ENCODE assay signal across 11 cellular contexts in genomic region chr17:63439682-63440081, GRCh38. TPM values are rescaled to one million over a fixed set of nuclear protein-coding genes. Genes with fewer than 3 reads are reported as not detected.
A peak's percentile ranks its signal among the peaks of the same experiment; 100 is the strongest.
DNase-seq lines count a peak whose midpoint lies in the region; ATAC-seq, FAIRE-seq and TF ChIP-seq lines count a peak whose summit lies in the region.
"Had no signal": no experiment of that assay in that cellular context is flagged by ENCODE, and none has a peak within 500 bp of the region (broad histone marks: within the 10 kb centered on the region; RNA-seq: fewer than 3 reads in every experiment).

No MANE protein-coding gene starts in this region.

- H3K56ac ChIP-seq in mesendoderm (ENCODE audit: low read length) = no peak overlapping the region

- H3K9ac ChIP-seq in endothelial cell of umbilical vein (replicated peaks; ENCODE audit: extremely low read depth, insufficient read depth, low read length) (no peak overlapping the region), mesendoderm (ENCODE audit: low read length) (no peak overlapping the region)

- ATAC-seq in gastrocnemius medialis (peak in 1 of 2 donors; percentile 40), HG03457 (IDR thresholded peaks at IDR 0.05; ENCODE audit: unreplicated experiment) (no peak)
- ATAC-seq: body of pancreas had no signal

- H3K27me3 ChIP-seq in endothelial cell of umbilical vein (ENCODE audit: control insufficient read depth in 2 of 2, insufficient read depth in 2 of 2, low read length in 2 of 2) (no peaks in the 10 kb centered on the region), gastrocnemius medialis (no peaks in the 10 kb centered on the region), mesendoderm (ENCODE audit: insufficient read depth, low read length, poor library complexity) (no peaks in the 10 kb centered on the region)
- H3K27me3 ChIP-seq: body of pancreas, SJCRH30 had no signal

- no peak overlapping the region for H2BK120ac ChIP-seq in mesendoderm (ENCODE audit: low read depth, low read length)

- H3K4ac ChIP-seq in mesendoderm (ENCODE audit: low read depth, low read length) = no peak overlapping the region

- H3K18ac ChIP-seq in mesendoderm (ENCODE audit: low read length) = no peak overlapping the region

- TF ChIP-seq CTCF in endothelial cell of umbilical vein (IDR thresholded peaks at IDR 0.05; ENCODE audit: extremely low read depth in 1 of 2, insufficient read depth in 1 of 2, low read depth in 1 of 2, low read length in 2 of 2) = no peak
- TF ChIP-seq CTCF in gastrocnemius medialis (IDR thresholded peaks at IDR 0.05 in 4 of 5, conservative IDR thresholded peaks at IDR 0.05 in 1 of 5) = no peak
- TF ChIP-seq CTCF in GM13977 (IDR thresholded peaks at IDR 0.05; ENCODE audit: extremely low read depth, insufficient read depth, missing control alignments) = no peak

- H3K79me1 ChIP-seq in mesendoderm (ENCODE audit: low read length) = peaks cover 4% of the 10 kb centered on the region

- no peak overlapping the region for H4K8ac ChIP-seq in mesendoderm (ENCODE audit: low read depth, low read length)

- TF ChIP-seq POLR2A in endothelial cell of umbilical vein (IDR thresholded peaks at IDR 0.05; ENCODE audit: low read depth, low read length) (no peak), gastrocnemius medialis (IDR thresholded peaks at IDR 0.05) (no peak)

- POLR2A ChIA-PET in endothelial cell of umbilical vein (lab: Charles Lee) = no interaction called here

- H3K79me2 ChIP-seq in endothelial cell of umbilical vein (ENCODE audit: control insufficient read depth, insufficient read depth, low read length) (no peaks in the 10 kb centered on the region), mesendoderm (ENCODE audit: control insufficient read depth, insufficient read depth, low read length) (no peaks in the 10 kb centered on the region)

- H2AK5ac ChIP-seq in mesendoderm (ENCODE audit: low read length) = no peak overlapping the region

- no CpG with 5 or more reads among the region's 8 CpGs for WGBS in mesendoderm (ENCODE audit: extremely low coverage, insufficient coverage, low lambda C conversion rate)

- H3K4me3 ChIP-seq in endothelial cell of umbilical vein (replicated peaks in 1 of 3; ENCODE audit: insufficient read depth in 1 of 3, low read depth in 1 of 3, low read length in 3 of 3) = no peak overlapping the region
- peak overlapping the region in 1 of 4 donors; percentile 7 for H3K4me3 ChIP-seq in gastrocnemius medialis
- no peak overlapping the region for H3K4me3 ChIP-seq in mesendoderm (ENCODE audit: low read length)
- H3K4me3 ChIP-seq: body of pancreas, SJCRH30 had no signal

- no peak overlapping the region for H2BK5ac ChIP-seq in mesendoderm (ENCODE audit: low read length)

- H3K9me3 ChIP-seq in endothelial cell of umbilical vein (replicated peaks; ENCODE audit: control insufficient read depth, insufficient read depth, low read length) (no peaks in the 10 kb centered on the region), gastrocnemius medialis (no peaks in the 10 kb centered on the region)
- H3K9me3 ChIP-seq: body of pancreas, SJCRH30 had no signal

- H3K4me1 ChIP-seq in endothelial cell of umbilical vein (ENCODE audit: control insufficient read depth, extremely low read depth, insufficient read depth, low read length) (peaks cover 12% of the 10 kb centered on the region), gastrocnemius medialis (peaks cover 13 to 19% of the 10 kb centered on the region in 2 donors), mesendoderm (ENCODE audit: control insufficient read depth, low read depth, low read length) (no peaks in the 10 kb centered on the region)
- H3K4me1 ChIP-seq: SJCRH30 had no signal

- peaks cover 0 to 4% of the 10 kb centered on the region in 2 experiments for H3K36me3 ChIP-seq in endothelial cell of umbilical vein (ENCODE audit: control insufficient read depth in 2 of 2, extremely low read depth in 1 of 2, insufficient read depth in 2 of 2, low read length in 2 of 2)
- no peaks in the 10 kb centered on the region for H3K36me3 ChIP-seq in gastrocnemius medialis
- no peaks in the 10 kb centered on the region for H3K36me3 ChIP-seq in mesendoderm (ENCODE audit: control insufficient read depth, insufficient read depth, low read length)
- H3K36me3 ChIP-seq: SJCRH30 had no signal

- CTCF ChIA-PET in endothelial cell of umbilical vein (lab: Charles Lee) = interaction anchor here (1.0 to 2.3 kb wide), 7 partner anchors 11 to 173 kb away, joined by 3 to 17 read pairs (median 5); no protein-coding TSS in a partner anchor

- H4K5ac ChIP-seq in mesendoderm (ENCODE audit: low read length) = no peak overlapping the region

- no peak overlapping the region for H2AFZ ChIP-seq in endothelial cell of umbilical vein (ENCODE audit: low read depth, low read length)

- H3K27ac ChIP-seq in endothelial cell of umbilical vein (ENCODE audit: insufficient read depth, low read depth, low read length) (no peak overlapping the region), gastrocnemius medialis (peak overlapping the region; percentile 36 to 60 (median 52)), mesendoderm (ENCODE audit: low read depth, low read length) (no peak overlapping the region)
- H3K27ac ChIP-seq: SJCRH30 had no signal

- H3K4me2 ChIP-seq in endothelial cell of umbilical vein (ENCODE audit: insufficient read depth, low read length) (peak overlapping the region; percentile 17), mesendoderm (ENCODE audit: low read length) (no peak overlapping the region)

- peak; percentile 47 for DNase-seq in Daoy (ENCODE audit: low read depth)
- DNase-seq in RPMI7951 (ENCODE audit: low read depth) = peak; percentile 74
- DNase-seq in endothelial cell of umbilical vein (ENCODE audit: low read depth, low spot score) = peak; percentile 32
- no peak for DNase-seq in gastrocnemius medialis
- DNase-seq in GM13977 (ENCODE audit: low spot score) = no peak
- DNase-seq in mesendoderm = no peak
- no peak for DNase-seq in NCI-H774 (lab: John Stamatoyannopoulos, UW)
- DNase-seq: body of pancreas, nephron progenitor cell, SJCRH30 had no signal

- BruUV-seq in endothelial cell of umbilical vein (replicated peaks; lab: Mats Ljungman, UMichigan) = no TSS peak

- H3K9me1 ChIP-seq in endothelial cell of umbilical vein (replicated peaks; ENCODE audit: control insufficient read depth, extremely low read depth, insufficient read depth, low read length) = no peaks in the 10 kb centered on the region

- H3K23ac ChIP-seq in mesendoderm (ENCODE audit: low read length) = no peak overlapping the region

- in situ Hi-C loops in gastrocnemius medialis (cut with MboI; ENCODE audit: low sequenced_read_pairs in 4 of 4) = loop anchor here in 2 of 4 donors (10.0 to 25.0 kb wide), 3 partner anchors 45 to 398 kb away; partner anchors contain the start of genes FTSJ3 (in 1 of the 2), LIMD2 (in 1 of the 2), PSMC5 (in 1 of the 2) and SMARCD2 (in 1 of the 2)
- in situ Hi-C loops in GM13977 (cut with MboI; ENCODE audit: low pct_unique_long_range_greater_than_20kb, low sequenced_read_pairs, unreplicated experiment) = loop anchor here (25.0 kb wide), 1 partner anchor 398 kb away; the partner anchor contains the start of genes FTSJ3, PSMC5 and SMARCD2

- no peak overlapping the region for H2BK15ac ChIP-seq in mesendoderm (replicated peaks; ENCODE audit: low read depth)

- no peaks in the 10 kb centered on the region for H4K20me1 ChIP-seq in endothelial cell of umbilical vein (replicated peaks; ENCODE audit: control insufficient read depth, extremely low read depth, insufficient read depth, low read length)

- dilution Hi-C loops in endothelial cell of umbilical vein (cut with MboI; ENCODE audit: extremely low pct_ligation_motif_present, low sequenced_read_pairs) = no loop called here

- intact Hi-C loops in endothelial cell of umbilical vein (cut with micrococcal nuclease) (no loop called here), gastrocnemius medialis (cut with DNase I; ENCODE audit: low total_unique reads) (loop anchor here (5.0 kb wide), 1 partner anchor 38 kb away; the partner anchor contains the start of gene ACE)

- peak; percentile 79 for FAIRE-seq in endothelial cell of umbilical vein (lab: Jason Lieb, UNC)

TF ChIP-seq in endothelial cell of umbilical vein, 7 proteins besides CTCF, POLR2A, EP300 and RAD21 (continues in another document):
- no peak for TF ChIP-seq JUN (IDR thresholded peaks at IDR 0.05; ENCODE audit: borderline replicate concordance, insufficient read depth, insufficient read length, low read depth)
- no peak for TF ChIP-seq GATA2 (IDR thresholded peaks at IDR 0.05; ENCODE audit: insufficient read depth, insufficient read length, low read depth, low read length)
- no peak for TF ChIP-seq MYC (IDR thresholded peaks at IDR 0.05; ENCODE audit: low read depth, low read length)

RNA-seq across cellular contexts. Expression of gene CYB561, which starts 6.4 kb away (rescaled TPM):
- total RNA-seq in Daoy (2014; rRNA removed; shearing (Covaris generic)) = 16.7 and 21.1 TPM in 2 replicates
- 9.5 and 10.0 TPM in 2 replicates for total RNA-seq in RPMI7951 (2014; rRNA removed; shearing (Covaris generic))
- 71.1 and 72.4 TPM in 2 replicates for total RNA-seq in endothelial cell of umbilical vein
- 34.9 and 45.1 TPM in 2 replicates for polyA plus RNA-seq in endothelial cell of umbilical vein
- polyA plus RNA-seq in endothelial cell of umbilical vein (2011; cell fraction: cytosol; rRNA removed) = 24.4 and 30.5 TPM in 2 replicates
- 61.1 and 63.6 TPM in 2 replicates for polyA plus RNA-seq in endothelial cell of umbilical vein (2011; cell fraction: nucleus; rRNA removed)
- 22.3 and 28.9 TPM in 2 replicates for polyA plus RNA-seq in endothelial cell of umbilical vein (2012)
- 68.6 and 78.0 TPM in 2 replicates for polyA minus RNA-seq in endothelial cell of umbilical vein
- 21.5 TPM for polyA minus RNA-seq in endothelial cell of umbilical vein (2011; cell fraction: cytosol; rRNA and poly(A)+ RNA removed)
- polyA minus RNA-seq in endothelial cell of umbilical vein (2011; cell fraction: nucleus; rRNA and poly(A)+ RNA removed) = 21.5 and 39.9 TPM in 2 replicates
- 1 to 10 TPM; 2.2 to 6.5 (median 3.9) TPM for total RNA-seq in gastrocnemius medialis
- 25.0 TPM for polyA plus RNA-seq in mesendoderm (2013, experiment 1 of 2)
- 24.4 TPM for polyA plus RNA-seq in mesendoderm (2013, experiment 2 of 2)
- total RNA-seq: SJCRH30 had no signal

RNA-seq across cellular contexts. Expression of gene ACE, which starts 37.2 kb away (rescaled TPM):
- 0.29 TPM in 1 of 2 replicates, not detected in the other for total RNA-seq in Daoy (2014; rRNA removed; shearing (Covaris generic))
- total RNA-seq in RPMI7951 (2014; rRNA removed; shearing (Covaris generic)) = 0.68 and 0.72 TPM in 2 replicates
- total RNA-seq in endothelial cell of umbilical vein (207 and 226 TPM in 2 replicates), gastrocnemius medialis (1 to 10 TPM; 1.7 to 6.3 (median 4.8) TPM)
- polyA plus RNA-seq in endothelial cell of umbilical vein = 63.4 and 72.3 TPM in 2 replicates
- 30.5 and 41.0 TPM in 2 replicates for polyA plus RNA-seq in endothelial cell of umbilical vein (2011; cell fraction: cytosol; rRNA removed)
- polyA plus RNA-seq in endothelial cell of umbilical vein (2011; cell fraction: nucleus; rRNA removed) = 187 and 256 TPM in 2 replicates
- polyA plus RNA-seq in endothelial cell of umbilical vein (2012) = 13.4 and 30.3 TPM in 2 replicates
- polyA minus RNA-seq in endothelial cell of umbilical vein = 81.2 and 84.6 TPM in 2 replicates
- not detected for polyA minus RNA-seq in endothelial cell of umbilical vein (2011; cell fraction: cytosol; rRNA and poly(A)+ RNA removed)
- 94.5 and 140 TPM in 2 replicates for polyA minus RNA-seq in endothelial cell of umbilical vein (2011; cell fraction: nucleus; rRNA and poly(A)+ RNA removed)
- polyA plus RNA-seq in mesendoderm (2013, experiment 1 of 2) = 1.1 TPM
- 1.2 TPM for polyA plus RNA-seq in mesendoderm (2013, experiment 2 of 2)

Comparison
In these comparisons a context has a peak if more than half of its experiments do, and no peak if none do; other contexts are left out.
1. DNase-seq: peak in Daoy (single experiment), RPMI7951 (single experiment) and endothelial cell of umbilical vein (single experiment); none in gastrocnemius medialis (0 of 2), GM13977 (single experiment), mesendoderm (single experiment) and NCI-H774 (single experiment).
2. H3K27ac ChIP-seq: peak in gastrocnemius medialis (4 of 4); none in endothelial cell of umbilical vein (single experiment) and mesendoderm (single experiment).
3. RNA of gene ACE, which starts 37.2 kb away (total RNA-seq): 207 to 226 TPM in endothelial cell of umbilical vein; 1.7 to 6.3 TPM in gastrocnemius medialis, 0.68 to 0.72 TPM in RPMI7951 and 0.29 TPM in Daoy; every median in the first group is over 10 times any median in the second.